In the genomic region with DNA sequence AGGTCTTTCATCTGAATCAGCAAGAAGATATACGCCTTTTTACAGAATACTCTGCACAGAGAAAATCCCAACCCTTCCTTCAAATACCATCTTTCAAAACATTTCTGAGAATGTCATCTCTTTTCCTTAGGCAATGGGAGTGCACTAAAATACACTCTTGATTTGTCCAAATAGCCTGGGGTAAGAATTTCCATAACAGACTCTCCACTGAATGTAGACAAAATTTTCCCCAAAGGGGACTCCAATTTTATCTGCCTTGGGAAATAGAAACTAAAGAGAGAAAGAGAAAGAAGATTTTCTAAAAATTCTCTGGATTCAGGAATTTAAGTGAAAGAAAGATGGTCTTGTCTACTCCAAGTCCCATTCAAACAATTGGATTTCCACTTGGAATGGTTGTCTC, we compare ENCODE assay signal across 37 cellular contexts.
"Had no signal": no experiment of that assay in that cellular context is flagged by ENCODE, and none has a peak within 500 bp of the region (broad histone marks: within the 10 kb centered on the region; RNA-seq: fewer than 3 reads in every experiment).

No MANE protein-coding gene starts in this region.

- H3K9me3 ChIP-seq: ascending aorta had no signal

- ATAC-seq: activated CD8-positive, alpha-beta memory T cell treated with anti-CD3 and anti-CD28 coated beads, Interleukin-2, amount 10 ng/mL, durations not matched to agents 7 days and 5 days; activated CD8-positive, alpha-beta T cell treated with anti-CD3 and anti-CD28 coated beads, Interleukin-2, amount 10 ng/mL, durations not matched to agents 7 days and 5 days; activated naive CD8-positive, alpha-beta T cell treated with anti-CD3 and anti-CD28 coated beads, Interleukin-2, amount 50 U/mL, for 24 hours had no signal

- H3K27me3 ChIP-seq: ascending aorta, cardiac muscle cell had no signal

- FAIRE-seq: bronchial epithelial cell, TTC549 had no signal

- DNase-seq: activated B cell treated with CpG ODN at 0.5 μM for 24 hours; activated CD4-positive, alpha-beta memory T cell treated with anti-CD3 and anti-CD28 coated beads, Interleukin-2, amount 10 ng/mL, durations not matched to agents 7 days and 5 days; activated CD4-positive, alpha-beta T cell treated with anti-CD3 and anti-CD28 coated beads for 4 hours; activated CD4-positive, alpha-beta T cell treated with anti-CD3 and anti-CD28 coated beads, Interleukin-2, amount 10 ng/mL, durations not matched to agents 7 days and 5 days; activated CD4-positive, alpha-beta T cell treated with anti-CD3 and anti-CD28 coated beads, Interleukin-2, amount 50 U/mL, for 48 hours; activated CD4-positive, CD25-positive, alpha-beta regulatory T cell treated with anti-CD3 and anti-CD28 coated beads, Interleukin-2, amount 50 U/mL, for 72 hours; activated CD8-positive, alpha-beta memory T cell treated with anti-CD3 and anti-CD28 coated beads for 24 hours; activated CD8-positive, alpha-beta memory T cell treated with anti-CD3 and anti-CD28 coated beads, Interleukin-2, amount 10 ng/mL, durations not matched to agents 7 days and 5 days; activated CD8-positive, alpha-beta memory T cell treated with anti-CD3 and anti-CD28 coated beads, Interleukin-2, amount 50 U/mL, for 48 hours; activated CD8-positive, alpha-beta T cell treated with anti-CD3 and anti-CD28 coated beads, Interleukin-2, amount 10 ng/mL, durations not matched to agents 7 days and 5 days; activated effector memory CD4-positive, alpha-beta T cell treated with Interleukin-2 at 50 U/mL for 16 hours; activated gamma-delta T cell; activated naive CD4-positive, alpha-beta T cell treated with anti-CD3 and anti-CD28 coated beads, Interleukin-2, amount 10 ng/mL, durations not matched to agents 7 days and 5 days; activated naive CD4-positive, alpha-beta T cell treated with Interleukin-2 at 50 U/mL for 16 hours; activated naive CD8-positive, alpha-beta T cell treated with anti-CD3 and anti-CD28 coated beads, Interleukin-2, amount 10 ng/mL, durations not matched to agents 7 days and 5 days; activated naive CD8-positive, alpha-beta T cell treated with anti-CD3 and anti-CD28 coated beads, Interleukin-2, amount 50 U/mL, for 24 hours; activated T-cell treated with anti-CD3 and anti-CD28 coated beads, Interleukin-2, amount 50 U/mL, for 24 hours; activated T-cell treated with anti-CD3 and anti-CD28 coated beads, Interleukin-2, amount 50 U/mL, for 48 hours; amygdala; anterior cingulate cortex; caudate nucleus; cerebellar nuclear complex; T-helper 1 cell; T-helper 2 cell; T-helper 9 cell had no signal

- H3K27me3 Mint-ChIP-seq: activated B cell treated with CpG ODN at 0.5 μM for 24 hours; activated CD4-positive, alpha-beta memory T cell treated with anti-CD3 and anti-CD28 coated beads, Interleukin-2, amount 10 ng/mL, durations not matched to agents 7 days and 5 days; activated CD4-positive, alpha-beta T cell treated with anti-CD3 and anti-CD28 coated beads, Interleukin-2, amount 10 ng/mL, durations not matched to agents 7 days and 5 days; activated CD8-positive, alpha-beta memory T cell treated with anti-CD3 and anti-CD28 coated beads, Interleukin-2, amount 10 ng/mL, durations not matched to agents 7 days and 5 days; activated naive CD4-positive, alpha-beta T cell treated with anti-CD3 and anti-CD28 coated beads, Interleukin-2, amount 10 ng/mL, durations not matched to agents 7 days and 5 days; activated naive CD8-positive, alpha-beta T cell; activated naive CD8-positive, alpha-beta T cell treated with anti-CD3 and anti-CD28 coated beads, Interleukin-2, amount 10 ng/mL, durations not matched to agents 7 days and 5 days; activated naive CD8-positive, alpha-beta T cell treated with anti-CD3 and anti-CD28 coated beads, Interleukin-2, amount 50 U/mL, for 24 hours; activated T-cell treated with anti-CD3 and anti-CD28 coated beads, Interleukin-2, amount 50 U/mL, for 24 hours; central memory CD8-positive, alpha-beta T cell had no signal

- H3K27ac Mint-ChIP-seq: activated B cell treated with CpG ODN at 0.5 μM for 24 hours; activated CD4-positive, alpha-beta memory T cell treated with anti-CD3 and anti-CD28 coated beads, Interleukin-2, amount 10 ng/mL, durations not matched to agents 7 days and 5 days; activated CD4-positive, alpha-beta T cell treated with anti-CD3 and anti-CD28 coated beads, Interleukin-2, amount 10 ng/mL, durations not matched to agents 7 days and 5 days; activated CD8-positive, alpha-beta memory T cell treated with anti-CD3 and anti-CD28 coated beads, Interleukin-2, amount 10 ng/mL, durations not matched to agents 7 days and 5 days; activated CD8-positive, alpha-beta T cell treated with anti-CD3 and anti-CD28 coated beads, Interleukin-2, amount 10 ng/mL, durations not matched to agents 7 days and 5 days; activated naive CD4-positive, alpha-beta T cell treated with anti-CD3 and anti-CD28 coated beads, Interleukin-2, amount 10 ng/mL, durations not matched to agents 7 days and 5 days; activated naive CD4-positive, alpha-beta T cell treated with anti-CD3 and anti-CD28 coated beads, Interleukin-2, amount 50 U/mL, for 24 hours; activated naive CD8-positive, alpha-beta T cell; activated naive CD8-positive, alpha-beta T cell treated with anti-CD3 and anti-CD28 coated beads, Interleukin-2, amount 10 ng/mL, durations not matched to agents 7 days and 5 days; activated naive CD8-positive, alpha-beta T cell treated with anti-CD3 and anti-CD28 coated beads, Interleukin-2, amount 50 U/mL, for 24 hours; activated T-cell treated with anti-CD3 and anti-CD28 coated beads, Interleukin-2, amount 50 U/mL, for 24 hours; activated T-helper 2 cell treated with anti-CD3 and anti-CD28 coated beads, Interferon-gamma antibody, Interleukin-2, Interleukin-4, amounts not matched to agents 10 μg/mL and 5 μg/mL and 100 μg/mL, durations not matched to agents 14 hours and 24 hours and 36 hours; brain; T-helper 1 cell treated with Interleukin-12 subunit alpha and Interleukin-12 subunit beta and Interleukin-4 antibody, amounts not matched to agents 30 μg/mL and 1 μg/mL, for 36 hours; T-helper 2 cell treated with Interferon-gamma antibody and Interleukin-4, amounts not matched to agents 5 μg/mL and 100 μg/mL, for 36 hours had no signal

- H3K36me3 Mint-ChIP-seq: activated CD8-positive, alpha-beta memory T cell treated with anti-CD3 and anti-CD28 coated beads, Interleukin-2, amount 10 ng/mL, durations not matched to agents 7 days and 5 days; activated naive CD4-positive, alpha-beta T cell treated with anti-CD3 and anti-CD28 coated beads, Interleukin-2, amount 10 ng/mL, durations not matched to agents 7 days and 5 days; activated naive CD4-positive, alpha-beta T cell treated with anti-CD3 and anti-CD28 coated beads, Interleukin-2, amount 50 U/mL, for 24 hours; activated naive CD8-positive, alpha-beta T cell; activated naive CD8-positive, alpha-beta T cell treated with anti-CD3 and anti-CD28 coated beads, Interleukin-2, amount 10 ng/mL, durations not matched to agents 7 days and 5 days; brain had no signal

- H3K4me3 ChIP-seq: ascending aorta, cardiac muscle cell had no signal

- H3K4me3 Mint-ChIP-seq: activated B cell treated with CpG ODN at 0.5 μM for 24 hours; activated CD4-positive, alpha-beta memory T cell treated with anti-CD3 and anti-CD28 coated beads, Interleukin-2, amount 10 ng/mL, durations not matched to agents 7 days and 5 days; activated CD4-positive, alpha-beta T cell treated with anti-CD3 and anti-CD28 coated beads, Interleukin-2, amount 10 ng/mL, durations not matched to agents 7 days and 5 days; activated CD8-positive, alpha-beta memory T cell treated with anti-CD3 and anti-CD28 coated beads, Interleukin-2, amount 10 ng/mL, durations not matched to agents 7 days and 5 days; activated CD8-positive, alpha-beta T cell treated with anti-CD3 and anti-CD28 coated beads, Interleukin-2, amount 10 ng/mL, durations not matched to agents 7 days and 5 days; activated naive CD4-positive, alpha-beta T cell treated with anti-CD3 and anti-CD28 coated beads, Interleukin-2, amount 10 ng/mL, durations not matched to agents 7 days and 5 days; activated naive CD4-positive, alpha-beta T cell treated with anti-CD3 and anti-CD28 coated beads, Interleukin-2, amount 50 U/mL, for 24 hours; activated naive CD8-positive, alpha-beta T cell; activated naive CD8-positive, alpha-beta T cell treated with anti-CD3 and anti-CD28 coated beads, Interleukin-2, amount 10 ng/mL, durations not matched to agents 7 days and 5 days; activated naive CD8-positive, alpha-beta T cell treated with anti-CD3 and anti-CD28 coated beads, Interleukin-2, amount 50 U/mL, for 24 hours; activated T-cell treated with anti-CD3 and anti-CD28 coated beads, Interleukin-2, amount 50 U/mL, for 24 hours; brain; central memory CD8-positive, alpha-beta T cell; T-helper 1 cell treated with Interleukin-12 subunit alpha and Interleukin-12 subunit beta and Interleukin-4 antibody, amounts not matched to agents 30 μg/mL and 1 μg/mL, for 36 hours; T-helper 2 cell treated with Interferon-gamma antibody and Interleukin-4, amounts not matched to agents 5 μg/mL and 100 μg/mL, for 36 hours had no signal

- H3K36me3 ChIP-seq: ascending aorta, cardiac muscle cell had no signal

- H3K4me1 Mint-ChIP-seq: activated B cell treated with CpG ODN at 0.5 μM for 24 hours; activated CD4-positive, alpha-beta memory T cell treated with anti-CD3 and anti-CD28 coated beads, Interleukin-2, amount 10 ng/mL, durations not matched to agents 7 days and 5 days; activated CD4-positive, alpha-beta T cell treated with anti-CD3 and anti-CD28 coated beads, Interleukin-2, amount 10 ng/mL, durations not matched to agents 7 days and 5 days; activated CD8-positive, alpha-beta memory T cell treated with anti-CD3 and anti-CD28 coated beads, Interleukin-2, amount 10 ng/mL, durations not matched to agents 7 days and 5 days; activated naive CD4-positive, alpha-beta T cell treated with anti-CD3 and anti-CD28 coated beads, Interleukin-2, amount 10 ng/mL, durations not matched to agents 7 days and 5 days; activated naive CD4-positive, alpha-beta T cell treated with anti-CD3 and anti-CD28 coated beads, Interleukin-2, amount 50 U/mL, for 24 hours; activated naive CD8-positive, alpha-beta T cell treated with anti-CD3 and anti-CD28 coated beads, Interleukin-2, amount 10 ng/mL, durations not matched to agents 7 days and 5 days; activated naive CD8-positive, alpha-beta T cell treated with anti-CD3 and anti-CD28 coated beads, Interleukin-2, amount 50 U/mL, for 24 hours; brain; central memory CD8-positive, alpha-beta T cell had no signal

- H3K27ac ChIP-seq: ascending aorta, cardiac muscle cell, VCaP had no signal

- H3K9me3 Mint-ChIP-seq: activated CD4-positive, alpha-beta memory T cell treated with anti-CD3 and anti-CD28 coated beads, Interleukin-2, amount 10 ng/mL, durations not matched to agents 7 days and 5 days; activated CD4-positive, alpha-beta T cell treated with anti-CD3 and anti-CD28 coated beads, Interleukin-2, amount 10 ng/mL, durations not matched to agents 7 days and 5 days; activated naive CD4-positive, alpha-beta T cell treated with anti-CD3 and anti-CD28 coated beads, Interleukin-2, amount 10 ng/mL, durations not matched to agents 7 days and 5 days; activated naive CD4-positive, alpha-beta T cell treated with anti-CD3 and anti-CD28 coated beads, Interleukin-2, amount 50 U/mL, for 24 hours; activated T-cell treated with anti-CD3 and anti-CD28 coated beads, Interleukin-2, amount 50 U/mL, for 24 hours; T-helper 1 cell treated with Interleukin-12 subunit alpha and Interleukin-12 subunit beta and Interleukin-4 antibody, amounts not matched to agents 30 μg/mL and 1 μg/mL, for 36 hours; T-helper 2 cell treated with Interferon-gamma antibody and Interleukin-4, amounts not matched to agents 5 μg/mL and 100 μg/mL, for 36 hours had no signal

- H3K4me1 ChIP-seq: ascending aorta had no signal
